In the genomic region with DNA sequence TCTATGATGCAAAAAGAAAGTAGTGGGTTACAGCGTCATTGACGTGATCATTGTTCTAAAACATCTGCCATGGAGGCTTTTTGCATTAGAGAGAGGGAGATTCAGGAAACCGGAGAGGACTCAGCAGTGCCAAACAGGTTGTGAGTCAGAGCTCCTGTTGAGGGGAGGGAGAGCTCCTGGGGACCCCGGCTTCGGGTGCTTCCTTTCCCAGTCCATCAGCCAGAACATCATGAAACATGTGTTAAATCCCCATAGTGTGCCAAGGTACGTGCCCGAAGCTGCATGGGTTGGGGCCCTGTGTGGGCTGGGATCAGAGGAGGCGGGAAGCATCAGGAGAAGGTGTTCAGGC, we compare ENCODE assay signal across 8 cellular contexts. TPM values are rescaled to one million over a fixed set of nuclear protein-coding genes. Genes with fewer than 3 reads are reported as not detected.
DNase-seq lines count a peak whose midpoint lies in the region; ATAC-seq and TF ChIP-seq lines count a peak whose summit lies in the region.

No MANE protein-coding gene starts in this region.

- TF ChIP-seq CTCF in right lobe of liver (IDR thresholded peaks at IDR 0.05), result no peak

- H3K9me3 Mint-ChIP-seq in activated naive CD8-positive, alpha-beta T cell (ENCODE audit: low read depth), result no peaks in the 10 kb centered on the region

- H3K4me3 Mint-ChIP-seq in activated naive CD8-positive, alpha-beta T cell, result peak overlapping the region; percentile 75

- intact Hi-C loops in right lobe of liver (cut with DNase I), result no loop called here

- peak overlapping the region; percentile 78 for H3K4me3 ChIP-seq in ACC112 (ENCODE audit: low read depth, low read length)
- H3K4me3 ChIP-seq in right lobe of liver, result peak overlapping the region in 1 of 3 donors; percentile 54

- ATAC-seq in HG02759 (IDR thresholded peaks at IDR 0.05; ENCODE audit: unreplicated experiment), result peak; percentile 13
- ATAC-seq in right lobe of liver, result peak in 3 of 4 donors; percentile 9 to 60 (median 50)
- ATAC-seq in HG03097 (IDR thresholded peaks at IDR 0.05; ENCODE audit: low FRiP score, unreplicated experiment), result no peak
- ATAC-seq in GM21717 (IDR thresholded peaks at IDR 0.05; ENCODE audit: unreplicated experiment), result no peak

- H3K4me1 ChIP-seq in ACC112 (ENCODE audit: control insufficient read depth, insufficient read depth, low read length, unreplicated experiment) (peaks cover 14% of the 10 kb centered on the region), right lobe of liver (no peaks in the 10 kb centered on the region)

- H3K27me3 ChIP-seq in ACC112 (ENCODE audit: insufficient read depth, low read length), result peaks cover 38% of the 10 kb centered on the region
- no peaks in the 10 kb centered on the region for H3K27me3 ChIP-seq in right lobe of liver

- H3K4me1 Mint-ChIP-seq in activated naive CD8-positive, alpha-beta T cell (ENCODE audit: low read depth), result peaks cover 17% of the 10 kb centered on the region

- H3K79me2 ChIP-seq in ACC112 (ENCODE audit: control insufficient read depth, insufficient read depth, low read length, unreplicated experiment), result no peaks in the 10 kb centered on the region

- H3K36me3 ChIP-seq in ACC112 (ENCODE audit: insufficient read depth, low read length), result no peaks in the 10 kb centered on the region
- H3K36me3 ChIP-seq in right lobe of liver, result no peaks in the 10 kb centered on the region

- no peak overlapping the region for H3K27ac Mint-ChIP-seq in activated naive CD8-positive, alpha-beta T cell

- no peak for DNase-seq in right lobe of liver
- DNase-seq in HCEC 1CT, result no peak
- DNase-seq in NCI-H1930 (lab: John Stamatoyannopoulos, UW), result no peak

- peak overlapping the region; percentile 70 for H2AFZ ChIP-seq in ACC112 (ENCODE audit: low read length, unreplicated experiment)

- peaks cover 33% of the 10 kb centered on the region for H3K27me3 Mint-ChIP-seq in activated naive CD8-positive, alpha-beta T cell

- no peaks in the 10 kb centered on the region for H3K36me3 Mint-ChIP-seq in activated naive CD8-positive, alpha-beta T cell

- 36% methylated on average over 3 of the region's 8 CpGs for WGBS in right lobe of liver (ENCODE audit: insufficient coverage, low coverage, low lambda C conversion rate, missing lambda C conversion rate)

- H3K27ac ChIP-seq in ACC112 (ENCODE audit: low read depth, low read length) (peak overlapping the region; percentile 42; the same call in 1 of the 2 replicates), right lobe of liver (no peak overlapping the region)

- no peak for TF ChIP-seq POLR2A in right lobe of liver (IDR thresholded peaks at IDR 0.05)

- H3K9me3 ChIP-seq in right lobe of liver, result no peaks in the 10 kb centered on the region

RNA-seq across cellular contexts. Expression of gene CYRIA, which starts 0.8 kb away (rescaled TPM):
- total RNA-seq in right lobe of liver, result 1 to 10 TPM; 1.6 to 6.3 (median 3.1) TPM

Comparison
In these comparisons a context has a peak if more than half of its experiments do, and no peak if none do; other contexts are left out.
1. ATAC-seq: peak in HG02759 (single experiment) and right lobe of liver (3 of 4); none in HG03097 (single experiment) and GM21717 (single experiment).